In the genomic region with DNA sequence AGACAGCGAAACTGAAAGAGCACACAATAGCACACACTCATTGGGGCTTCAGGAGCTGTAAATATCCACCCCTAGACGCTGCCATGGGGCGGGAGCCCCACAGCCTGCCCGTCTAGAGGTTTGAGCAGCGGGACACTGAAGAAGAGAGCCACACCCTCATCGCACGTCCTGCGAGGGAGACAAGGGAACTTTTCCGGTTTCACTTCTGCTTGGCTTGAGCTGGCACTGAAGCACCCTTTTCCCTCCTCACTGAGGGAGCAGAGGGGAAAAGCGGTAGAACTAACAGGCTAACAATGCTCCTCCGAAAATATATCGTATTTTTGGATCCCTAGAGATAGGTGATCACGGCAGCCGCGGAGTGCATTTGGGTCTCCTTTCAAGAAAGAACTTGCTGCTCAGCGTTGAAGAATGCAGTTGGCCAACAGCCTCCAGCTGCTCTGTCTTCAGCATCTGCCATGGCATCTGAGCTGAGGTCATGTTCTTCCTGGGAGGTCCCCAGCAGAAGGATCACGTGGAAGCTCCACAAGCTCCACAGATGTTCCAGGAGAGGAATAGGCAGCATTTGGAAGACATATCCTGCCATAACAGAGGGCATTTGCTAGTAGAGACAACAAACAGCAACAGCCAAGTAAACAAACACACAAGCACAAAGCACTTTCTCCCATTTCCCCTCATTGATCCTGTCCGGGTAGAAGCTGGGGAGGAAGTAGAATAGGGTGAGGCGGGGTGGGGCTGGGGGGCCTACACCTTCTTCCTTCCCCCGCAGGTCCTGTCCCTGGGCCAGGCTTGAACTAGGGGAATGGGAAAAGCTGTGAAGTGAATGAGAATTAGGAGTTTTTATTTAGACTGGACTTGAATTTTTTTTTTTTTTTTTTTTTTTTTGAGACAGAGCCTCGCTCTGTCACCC, we compare ENCODE assay signal across 8 cellular contexts. TPM values are rescaled to one million over a fixed set of nuclear protein-coding genes. Genes with fewer than 3 reads are reported as not detected.
DNase-seq lines count a peak whose midpoint lies in the region; ATAC-seq and TF ChIP-seq lines count a peak whose summit lies in the region.

No MANE protein-coding gene starts in this region.

- H3K36me3 ChIP-seq in GM06990 (ENCODE audit: control insufficient read depth, insufficient read depth, low read length) (no peaks in the 10 kb centered on the region), OCI-LY3 (replicated peaks; ENCODE audit: low read depth, low read length) (no peaks in the 10 kb centered on the region), mammary epithelial cell (ENCODE audit: insufficient read depth, low read length) (no peaks in the 10 kb centered on the region), tibial artery (no peaks in the 10 kb centered on the region)

- H3K4me1 ChIP-seq in OCI-LY3 (ENCODE audit: low read length) (peaks cover 10% of the 10 kb centered on the region), mammary epithelial cell (ENCODE audit: insufficient read depth, low read length) (peaks cover 6% of the 10 kb centered on the region), tibial artery (peaks cover 0 to 11% (median 2%) of the 10 kb centered on the region in 4 donors)

- H3K27me3 ChIP-seq in GM06990 (replicated peaks; ENCODE audit: control insufficient read depth, insufficient read depth, low read length) = peaks cover 2% of the 10 kb centered on the region
- peaks cover 53% of the 10 kb centered on the region for H3K27me3 ChIP-seq in OCI-LY3 (ENCODE audit: low read depth, low read length)
- H3K27me3 ChIP-seq in mammary epithelial cell (ENCODE audit: insufficient read depth, low read length) = no peaks in the 10 kb centered on the region
- no peaks in the 10 kb centered on the region for H3K27me3 ChIP-seq in tibial artery

- intact Hi-C loops in mammary epithelial cell (cut with micrococcal nuclease) (no loop called here), lower leg skin (cut with DNase I; ENCODE audit: low total_unique reads) (no loop called here), tibial artery (cut with DNase I; ENCODE audit: low total_unique reads) (no loop called here)

- H3K9me3 ChIP-seq in OCI-LY3 (ENCODE audit: insufficient read depth, low read length) (no peaks in the 10 kb centered on the region), mammary epithelial cell (replicated peaks; ENCODE audit: insufficient read depth, low read length) (no peaks in the 10 kb centered on the region), tibial artery (no peaks in the 10 kb centered on the region)

- DNase-seq in GM06990 (ENCODE audit: extremely low read depth, insufficient read length) = peak; percentile 45
- DNase-seq in mammary epithelial cell = peak; percentile 62
- DNase-seq in lower leg skin (ENCODE audit: low spot score in 2 of 2) = peak; percentile 77 to 93
- DNase-seq in tibial artery = peak; percentile 77 to 81
- no peak for DNase-seq in GDM1 (lab: John Stamatoyannopoulos, UW)

- H2AFZ ChIP-seq in OCI-LY3 (ENCODE audit: low read depth, low read length) = peak overlapping the region; percentile 41; the same call in 1 of the 2 replicates
- peak overlapping the region; percentile 83 for H2AFZ ChIP-seq in mammary epithelial cell (ENCODE audit: low read depth, low read length)

- in situ Hi-C loops in mammary epithelial cell (cut with MboI; ENCODE audit: low sequenced_read_pairs in 2 of 2) = no loop called here

- dilution Hi-C loops in mammary epithelial cell (cut with HindIII; ENCODE audit: low sequenced_read_pairs) = no loop called here

- CTCF ChIA-PET in mammary epithelial cell (lab: Charles Lee; ENCODE audit: low non-redundant PET) = interaction anchor here (0.5 to 0.6 kb wide), 2 partner anchors 11 to 103 kb away, joined by 4 to 7 read pairs; no protein-coding TSS in a partner anchor

- H3K9ac ChIP-seq in OCI-LY3 (ENCODE audit: low read length) = peak overlapping the region; percentile 23; the same call in 1 of the 2 replicates
- peak overlapping the region; percentile 33 for H3K9ac ChIP-seq in mammary epithelial cell (ENCODE audit: insufficient read depth, low read length)

- TF ChIP-seq CTCF in GM06990 (IDR thresholded peaks at IDR 0.05; ENCODE audit: insufficient read depth, low read length, poor library complexity, severe bottlenecking) (no peak), OCI-LY3 (IDR thresholded peaks at IDR 0.05; ENCODE audit: low read depth, low read length) (no peak), mammary epithelial cell (conservative IDR thresholded peaks at IDR 0.05 in 1 of 2, IDR thresholded peaks at IDR 0.05 in 1 of 2; ENCODE audit: extremely low read depth in 1 of 2, insufficient read depth in 1 of 2, low read depth in 1 of 2, low read length in 2 of 2) (no peak), lower leg skin (IDR thresholded peaks at IDR 0.05) (no peak), tibial artery (IDR thresholded peaks at IDR 0.05) (no peak)

- WGBS in mammary epithelial cell (ENCODE audit: low coverage, missing lambda C conversion rate) = 18% methylated on average over 17 of the region's 21 CpGs
- WGBS in lower leg skin, 2 donors = 11 to 17% methylated on average over 21 of the region's 21 CpGs

- no peaks in the 10 kb centered on the region for H3K79me2 ChIP-seq in OCI-LY3 (ENCODE audit: low read length)
- H3K79me2 ChIP-seq in mammary epithelial cell (ENCODE audit: insufficient read depth, low read length) = no peaks in the 10 kb centered on the region

- peak overlapping the region; percentile 58 for H3K4me3 ChIP-seq in GM06990 (replicated peaks; ENCODE audit: low read depth, low read length)
- peak overlapping the region; percentile 73 for H3K4me3 ChIP-seq in OCI-LY3 (ENCODE audit: low read length)
- peak overlapping the region; percentile 0 to 39 (median 36) for H3K4me3 ChIP-seq in mammary epithelial cell (replicated peaks in 1 of 3; ENCODE audit: insufficient read depth in 1 of 3, low read depth in 2 of 3, low read length in 3 of 3)
- peak overlapping the region; percentile 2 for H3K4me3 ChIP-seq in lower leg skin (ENCODE audit: low read depth, poor library complexity, severe bottlenecking)
- peak overlapping the region; percentile 43 to 46 for H3K4me3 ChIP-seq in tibial artery

- H3K4me2 ChIP-seq in OCI-LY3 (ENCODE audit: low read length) = peak overlapping the region; percentile 77
- peak overlapping the region; percentile 63 for H3K4me2 ChIP-seq in mammary epithelial cell (ENCODE audit: insufficient read depth, low read depth, low read length)

- H3K27ac ChIP-seq in OCI-LY3 (ENCODE audit: low read length) (no peak overlapping the region), mammary epithelial cell (ENCODE audit: insufficient read depth, low read depth, low read length) (peak overlapping the region; percentile 31), tibial artery (peak overlapping the region; percentile 35 to 46)

- TF ChIP-seq POLR2A in lower leg skin (IDR thresholded peaks at IDR 0.05) = no peak

- TSS peak; percentile 39 for BruUV-seq in mammary epithelial cell (replicated peaks; lab: Mats Ljungman, UMichigan)

- ATAC-seq in HG02759 (IDR thresholded peaks at IDR 0.05; ENCODE audit: unreplicated experiment) (peak; percentile 90), HG03439 (IDR thresholded peaks at IDR 0.05; ENCODE audit: unreplicated experiment) (no peak)

- H4K20me1 ChIP-seq in OCI-LY3 (ENCODE audit: insufficient read depth, low read length) (no peaks in the 10 kb centered on the region), mammary epithelial cell (ENCODE audit: insufficient read depth, low read length) (no peaks in the 10 kb centered on the region)

RNA-seq across cellular contexts. Expression of a gene that starts 44.8 kb away (rescaled TPM):
- total RNA-seq in mammary epithelial cell = under 1 TPM; 0.33 to 0.35 TPM
- polyA plus RNA-seq in mammary epithelial cell = 0.19 TPM
- polyA minus RNA-seq in mammary epithelial cell = not detected
- total RNA-seq in lower leg skin = 10 to 100 TPM in 1 of 4 donors, 1 to 10 TPM in 3; 4.2 to 10.9 (median 6.2) TPM

Comparison
In these comparisons a context has a peak if more than half of its experiments do, and no peak if none do; other contexts are left out.
1. H3K4me3 ChIP-seq: peak in every context shown above with its lines; median percentile 73 in OCI-LY3; 58 in GM06990; 44 in tibial artery; 36 in mammary epithelial cell; 2 in lower leg skin.